In the genomic region with DNA sequence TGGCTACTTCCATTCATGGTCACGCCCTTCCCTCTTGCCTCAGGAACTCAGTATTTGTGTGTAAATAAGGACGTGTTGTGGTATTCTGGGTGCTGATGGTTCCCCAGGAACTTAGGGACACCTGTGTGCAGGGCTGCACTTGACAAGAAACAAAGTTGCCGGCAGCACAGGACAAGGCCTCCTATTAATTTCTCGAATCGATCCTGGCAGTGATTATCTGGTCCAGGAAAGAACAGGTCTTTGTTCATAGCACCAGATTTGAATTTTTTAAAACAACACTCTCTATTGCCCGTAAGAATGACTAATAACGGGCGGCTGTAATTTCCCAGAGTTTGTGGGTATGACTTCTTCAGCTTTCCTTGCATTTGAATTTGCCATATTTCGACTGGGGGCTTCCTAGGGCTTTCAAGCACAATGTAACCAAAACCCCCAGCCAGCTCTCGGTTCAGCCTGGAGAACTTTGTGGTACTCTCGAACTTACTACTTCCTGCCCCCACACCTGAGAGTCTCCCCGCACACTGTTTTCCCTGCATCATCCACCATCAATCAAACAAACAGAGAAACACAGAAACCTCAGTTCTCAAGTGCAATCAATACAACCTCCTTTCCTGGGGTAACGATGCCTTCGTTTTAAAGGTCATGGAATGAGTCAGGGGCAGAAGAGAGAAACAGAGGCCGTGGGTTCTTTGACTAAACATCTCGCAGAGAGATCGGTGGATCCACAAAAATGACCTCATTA, we compare ENCODE assay signal across 8 cellular contexts.
DNase-seq lines count a peak whose midpoint lies in the region; ATAC-seq and TF ChIP-seq lines count a peak whose summit lies in the region.

No MANE protein-coding gene starts in this region.

- no peaks in the 10 kb centered on the region for H3K27me3 ChIP-seq in CD4-positive, CD25-positive, alpha-beta regulatory T cell (ENCODE audit: control insufficient read depth, insufficient read depth, low read length)
- H3K27me3 ChIP-seq in ascending aorta, result no peaks in the 10 kb centered on the region

- ATAC-seq in CD4-positive, CD25-positive, alpha-beta regulatory T cell (ENCODE audit: low read depth in 2 of 2), result peak; percentile 64 to 76
- ATAC-seq in HG02642 (IDR thresholded peaks at IDR 0.05; ENCODE audit: poor library complexity, unreplicated experiment) (peak; percentile 80), GM21786 (IDR thresholded peaks at IDR 0.05; ENCODE audit: unreplicated experiment) (no peak)
- ATAC-seq in naive thymus-derived CD8-positive, alpha-beta T cell, result peak; percentile 89 to 91

- peak overlapping the region; percentile 65 for H3K27ac ChIP-seq in CD4-positive, CD25-positive, alpha-beta regulatory T cell (ENCODE audit: insufficient read depth, low read length, poor library complexity, severe bottlenecking)
- no peak overlapping the region for H3K27ac ChIP-seq in ascending aorta

- H3K36me3 Mint-ChIP-seq in CD4-positive, CD25-positive, alpha-beta regulatory T cell, result no peaks in the 10 kb centered on the region
- H3K36me3 Mint-ChIP-seq in naive thymus-derived CD8-positive, alpha-beta T cell, result peaks cover 0 to 2% (median 2%) of the 10 kb centered on the region in 3 donors

- peaks cover 35% of the 10 kb centered on the region for H3K4me1 ChIP-seq in CD4-positive, CD25-positive, alpha-beta regulatory T cell (ENCODE audit: control insufficient read depth, insufficient read depth, low read length, poor library complexity, severe bottlenecking)
- no peaks in the 10 kb centered on the region for H3K4me1 ChIP-seq in ascending aorta

- peaks cover 23 to 45% (median 28%) of the 10 kb centered on the region in 4 donors for H3K4me1 Mint-ChIP-seq in CD4-positive, CD25-positive, alpha-beta regulatory T cell
- H3K4me1 Mint-ChIP-seq in naive thymus-derived CD8-positive, alpha-beta T cell, result peaks cover 19 to 49% (median 40%) of the 10 kb centered on the region in 4 donors

- TF ChIP-seq CTCF in ascending aorta (IDR thresholded peaks at IDR 0.05), result no peak

- H3K36me3 ChIP-seq in CD4-positive, CD25-positive, alpha-beta regulatory T cell (ENCODE audit: control insufficient read depth, insufficient read depth, low read length), result no peaks in the 10 kb centered on the region
- no peaks in the 10 kb centered on the region for H3K36me3 ChIP-seq in ascending aorta

- H3K4me3 ChIP-seq in CD4-positive, CD25-positive, alpha-beta regulatory T cell (ENCODE audit: low read depth, low read length), result peak overlapping the region; percentile 80
- H3K4me3 ChIP-seq in ascending aorta, result no peak overlapping the region

- POLR2A ChIA-PET in naive thymus-derived CD8-positive, alpha-beta T cell (lab: Charles Lee), result interaction anchor here (0.8 to 1.2 kb wide), 4 partner anchors 12 to 163 kb away, joined by 3 to 5 read pairs (median 4); no protein-coding TSS in a partner anchor

- no peaks in the 10 kb centered on the region for H3K9me3 ChIP-seq in CD4-positive, CD25-positive, alpha-beta regulatory T cell (ENCODE audit: control insufficient read depth in 2 of 2, low read length in 2 of 2)
- H3K9me3 ChIP-seq in ascending aorta, result no peaks in the 10 kb centered on the region

- no peaks in the 10 kb centered on the region for H3K27me3 Mint-ChIP-seq in CD4-positive, CD25-positive, alpha-beta regulatory T cell
- no peaks in the 10 kb centered on the region for H3K27me3 Mint-ChIP-seq in naive thymus-derived CD8-positive, alpha-beta T cell

- peak overlapping the region; percentile 91 to 97 (median 94) for H3K27ac Mint-ChIP-seq in CD4-positive, CD25-positive, alpha-beta regulatory T cell
- H3K27ac Mint-ChIP-seq in naive thymus-derived CD8-positive, alpha-beta T cell, result peak overlapping the region; percentile 56 to 89 (median 84)

- intact Hi-C loops in ascending aorta (cut with DNase I), result no loop called here

- peak overlapping the region; percentile 65 to 92 (median 82) for H3K4me3 Mint-ChIP-seq in CD4-positive, CD25-positive, alpha-beta regulatory T cell
- H3K4me3 Mint-ChIP-seq in naive thymus-derived CD8-positive, alpha-beta T cell, result peak overlapping the region; percentile 72 to 86 (median 79)

- no peaks in the 10 kb centered on the region for H3K9me3 Mint-ChIP-seq in CD4-positive, CD25-positive, alpha-beta regulatory T cell
- H3K9me3 Mint-ChIP-seq in naive thymus-derived CD8-positive, alpha-beta T cell, result no peaks in the 10 kb centered on the region

- peak in 2 of 3 donors; percentile 38 to 65 for DNase-seq in CD4-positive, CD25-positive, alpha-beta regulatory T cell
- DNase-seq in activated CD4-positive, alpha-beta T cell treated with anti-CD3 and anti-CD28 coated beads, Interleukin-2, amount 50 U/mL, for 48 hours, result peak; percentile 69 to 78
- peak in 8 of 10 donors; percentile 4 to 56 (median 18) for DNase-seq in naive thymus-derived CD8-positive, alpha-beta T cell
- DNase-seq in NCI-H345 (lab: John Stamatoyannopoulos, UW) (no peak), ascending aorta (ENCODE audit: low spot score in 2 of 2) (no peak), glomerular visceral epithelial cell (ENCODE audit: extremely low spot score) (no peak)

Comparison
In these comparisons a context has a peak if more than half of its experiments do, and no peak if none do; other contexts are left out.
1. DNase-seq: peak in CD4-positive, CD25-positive, alpha-beta regulatory T cell (2 of 3), activated CD4-positive, alpha-beta T cell treated with anti-CD3 and anti-CD28 coated beads, Interleukin-2, amount 50 U/mL, for 48 hours (2 of 2) and naive thymus-derived CD8-positive, alpha-beta T cell (8 of 10); none in NCI-H345 (single experiment), ascending aorta (0 of 2) and glomerular visceral epithelial cell (single experiment).